17 cellular contexts compared by ENCODE assay signal in genomic region chr1:221315330-221315729, GRCh38.
DNase-seq lines count a peak whose midpoint lies in the region; ATAC-seq and TF ChIP-seq lines count a peak whose summit lies in the region.
"Had no signal": no experiment of that assay in that cellular context is flagged by ENCODE, and none has a peak within 500 bp of the region (broad histone marks: within the 10 kb centered on the region; RNA-seq: fewer than 3 reads in every experiment).

No MANE protein-coding gene starts in this region.

- no peak overlapping the region for H3K4me3 ChIP-seq in PC-3 (ENCODE audit: low read length)
- H3K4me3 ChIP-seq in fibroblast of the aortic adventitia (ENCODE audit: low read depth, low read length) = no peak overlapping the region
- H3K4me3 ChIP-seq: spleen, thyroid gland had no signal

- intact Hi-C loops in PC-3 (cut with micrococcal nuclease) (no loop called here), sciatic nerve (cut with DNase I) (no loop called here)

- no peak overlapping the region for H3K27ac ChIP-seq in PC-3 (ENCODE audit: low read length)
- H3K27ac ChIP-seq: foreskin keratinocyte, spleen, thyroid gland had no signal

- H2AFZ ChIP-seq in PC-3 (ENCODE audit: low read length) = 0 out of 2 replicates have a peak overlapping the region, but pooled peaks have one; percentile 16

- no peaks in the 10 kb centered on the region for H4K20me1 ChIP-seq in PC-3 (ENCODE audit: low read length)

- no peaks in the 10 kb centered on the region for H3F3A ChIP-seq in PC-3 (ENCODE audit: low read length, unreplicated experiment)

- H3K9me3 ChIP-seq in PC-3 (ENCODE audit: low read length) = no peaks in the 10 kb centered on the region
- H3K9me3 ChIP-seq: spleen, thyroid gland had no signal

- no peak for TF ChIP-seq CTCF in PC-3 (conservative IDR thresholded peaks at IDR 0.05; ENCODE audit: low read depth, low read length)
- no peak for TF ChIP-seq CTCF in fibroblast of the aortic adventitia (IDR thresholded peaks at IDR 0.05; ENCODE audit: insufficient read depth, low read length)
- no peak for TF ChIP-seq CTCF in GM10248 (IDR thresholded peaks at IDR 0.05; ENCODE audit: control extremely low read depth, extremely low read depth, low read depth, missing control alignments)

- H3K4me1 ChIP-seq in PC-3 (ENCODE audit: insufficient read depth, low read length) = peaks cover 8% of the 10 kb centered on the region
- H3K4me1 ChIP-seq: foreskin keratinocyte, spleen, thyroid gland had no signal

- no peak overlapping the region for H3K9ac ChIP-seq in PC-3 (ENCODE audit: low read length)

- 0 out of 2 replicates have a peak overlapping the region, but pooled peaks have one; percentile 11 for H3K4me2 ChIP-seq in PC-3 (ENCODE audit: low read length)

- DNase-seq in ELR (ENCODE audit: low read depth) (peak; percentile 59), PC-3 (peak; percentile 49), fibroblast of the aortic adventitia (ENCODE audit: low read depth) (peak; percentile 89), sciatic nerve (ENCODE audit: low spot score) (no peak), NCI-H1930 (lab: John Stamatoyannopoulos, UW) (no peak), NCI-H146 treated with DMSO at 0.1 percent for 48 hours (lab: John Stamatoyannopoulos, UW; ENCODE audit: unreplicated experiment) (no peak), GM10248 (ENCODE audit: extremely low spot score) (no peak), GDM1 (lab: John Stamatoyannopoulos, UW) (no peak)
- DNase-seq: activated CD4-positive, alpha-beta T cell treated with anti-CD3 and anti-CD28 coated beads, Interleukin-2, amount 50 U/mL, for 4 hours; activated gamma-delta T cell treated with Interleukin-2 at 50 U/mL for 16 hours; foreskin keratinocyte; H9; NCI-H510A; nephron progenitor cell; spleen; thyroid gland had no signal

- ATAC-seq in PC-3 (peak; percentile 76), sciatic nerve (peak; percentile 88)
- ATAC-seq: foreskin keratinocyte, Panc1 had no signal

- no peaks in the 10 kb centered on the region for H3K36me3 ChIP-seq in PC-3 (ENCODE audit: low read depth, low read length)
- H3K36me3 ChIP-seq: spleen, thyroid gland had no signal

- H3K27me3 ChIP-seq in PC-3 (ENCODE audit: low read length) = no peaks in the 10 kb centered on the region
- H3K27me3 ChIP-seq: foreskin keratinocyte, spleen, thyroid gland had no signal

- BruUV-seq in PC-3 (replicated peaks; lab: Mats Ljungman, UMichigan) = no TSS peak

- H3K9me2 ChIP-seq in PC-3 (replicated peaks; ENCODE audit: low read length) = no peaks in the 10 kb centered on the region

- CTCF ChIA-PET in PC-3 (lab: Charles Lee) (interaction anchor here (0.7 kb wide), 1 partner anchor 79 kb away, joined by 3 read pairs; no protein-coding TSS in a partner anchor), GM10248 (lab: Yijun Ruan, JAX) (interaction anchor here (1.3 kb wide), 1 partner anchor 9 kb away, joined by 3 read pairs; no protein-coding TSS in a partner anchor)

- POLR2A ChIA-PET in PC-3 (lab: Charles Lee; ENCODE audit: unreplicated experiment) = no interaction called here
- POLR2A ChIA-PET in GM10248 (lab: Yijun Ruan, JAX) = no interaction called here

- H3K79me2 ChIP-seq in PC-3 (ENCODE audit: low read length) = no peaks in the 10 kb centered on the region

Comparison
In these comparisons a context has a peak if more than half of its experiments do, and no peak if none do; other contexts are left out.
1. DNase-seq: peak in ELR (single experiment), PC-3 (single experiment) and fibroblast of the aortic adventitia (single experiment); none in sciatic nerve (single experiment), NCI-H1930 (0 of 2), NCI-H146 treated with DMSO at 0.1 percent for 48 hours (single experiment), GM10248 (single experiment) and GDM1 (single experiment).